In the genomic region with DNA sequence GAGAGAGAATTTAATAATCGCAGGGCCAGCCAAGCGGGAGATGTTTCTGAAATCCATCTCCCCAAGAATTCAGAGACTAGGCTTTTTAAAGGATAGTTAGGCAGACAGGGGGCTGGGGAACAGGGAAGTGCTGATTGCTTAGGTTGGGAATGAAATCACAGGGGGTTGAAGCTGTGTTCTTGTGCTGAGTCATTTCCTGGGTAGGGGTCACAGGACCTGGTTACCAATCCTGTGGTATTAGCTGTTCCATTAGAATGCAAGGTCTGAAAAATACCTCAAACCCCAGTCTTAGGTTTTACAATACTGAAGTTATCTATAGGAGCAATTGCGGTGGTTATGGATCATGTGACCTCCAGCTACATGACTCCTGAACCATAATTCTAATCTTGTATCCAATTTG, we compare ENCODE assay signal across 11 cellular contexts. TPM values are rescaled to one million over a fixed set of nuclear protein-coding genes. Genes with fewer than 3 reads are reported as not detected.
DNase-seq lines count a peak whose midpoint lies in the region; ATAC-seq, FAIRE-seq and TF ChIP-seq lines count a peak whose summit lies in the region.
"Had no signal": no experiment of that assay in that cellular context is flagged by ENCODE, and none has a peak within 500 bp of the region (broad histone marks: within the 10 kb centered on the region; RNA-seq: fewer than 3 reads in every experiment).

No MANE protein-coding gene starts in this region.

- 91% methylated on average over 3 of the region's 3 CpGs for WGBS in pancreas, 2 donors

- H3K4me1 Mint-ChIP-seq in HFFc6 (ENCODE audit: low read depth), result peaks cover 39% of the 10 kb centered on the region
- peaks cover 70% of the 10 kb centered on the region for H3K4me1 Mint-ChIP-seq in activated CD4-positive, alpha-beta memory T cell treated with anti-CD3 and anti-CD28 coated beads, Interleukin-2, amount 10 ng/mL, durations not matched to agents 7 days and 5 days

- no peaks in the 10 kb centered on the region for H3K9me3 ChIP-seq in pancreas
- H3K9me3 ChIP-seq: psoas muscle had no signal

- CTCF ChIA-PET in activated CD4-positive, alpha-beta memory T cell treated with anti-CD3 and anti-CD28 coated beads, Interleukin-2, amount 10 ng/mL, durations not matched to agents 7 days and 5 days (lab: Charles Lee), result interaction anchor here (1.2 kb wide), 1 partner anchor 163 kb away, joined by 3 read pairs; no protein-coding TSS in a partner anchor

- no peak for TF ChIP-seq CTCF in HFFc6 (IDR thresholded peaks at IDR 0.05)
- no peak for TF ChIP-seq CTCF in foreskin fibroblast (IDR thresholded peaks at IDR 0.05; ENCODE audit: low read depth, low read length)
- no peak for TF ChIP-seq CTCF in pancreas (IDR thresholded peaks at IDR 0.05)

- ATAC-seq in HG02678 (IDR thresholded peaks at IDR 0.05; ENCODE audit: unreplicated experiment), result no peak
- ATAC-seq in pancreas, result no peak
- ATAC-seq: psoas muscle had no signal

- POLR2A ChIA-PET in activated CD4-positive, alpha-beta memory T cell treated with anti-CD3 and anti-CD28 coated beads, Interleukin-2, amount 10 ng/mL, durations not matched to agents 7 days and 5 days (lab: Charles Lee), result interaction anchor here (1.0 to 1.6 kb wide), 4 partner anchors 10 to 97 kb away, joined by 3 to 6 read pairs (median 5); a partner anchor contains a TSS

- H3K4me3 Mint-ChIP-seq in HFFc6, result peak overlapping the region; percentile 9; the same call in 1 of the 2 replicates
- peak overlapping the region; percentile 52 for H3K4me3 Mint-ChIP-seq in activated CD4-positive, alpha-beta memory T cell treated with anti-CD3 and anti-CD28 coated beads, Interleukin-2, amount 10 ng/mL, durations not matched to agents 7 days and 5 days

- intact Hi-C loops in pancreas (cut with DNase I), result no loop called here

- H3K36me3 Mint-ChIP-seq in HFFc6 (ENCODE audit: low read depth), result peaks cover 12% of the 10 kb centered on the region
- peaks cover 60% of the 10 kb centered on the region for H3K36me3 Mint-ChIP-seq in activated CD4-positive, alpha-beta memory T cell treated with anti-CD3 and anti-CD28 coated beads, Interleukin-2, amount 10 ng/mL, durations not matched to agents 7 days and 5 days (ENCODE audit: low read depth)

- peak overlapping the region; percentile 63 for H3K27ac Mint-ChIP-seq in HFFc6
- peak overlapping the region; percentile 60 for H3K27ac Mint-ChIP-seq in activated CD4-positive, alpha-beta memory T cell treated with anti-CD3 and anti-CD28 coated beads, Interleukin-2, amount 10 ng/mL, durations not matched to agents 7 days and 5 days

- H3K4me3 ChIP-seq in foreskin fibroblast (ENCODE audit: low read depth in 1 of 2, low read length in 2 of 2) (no peak overlapping the region), pancreas (no peak overlapping the region)
- H3K4me3 ChIP-seq: psoas muscle had no signal

- H3K4me1 ChIP-seq in pancreas, result no peaks in the 10 kb centered on the region
- H3K4me1 ChIP-seq: psoas muscle had no signal

- no peak overlapping the region for H3K27ac ChIP-seq in pancreas
- H3K27ac ChIP-seq: psoas muscle, RWPE1 had no signal

- DNase-seq in CD1c-positive myeloid dendritic cell (ENCODE audit: extremely low spot score), result peak; percentile 20
- peak; percentile 30 for DNase-seq in HFFc6
- no peak for DNase-seq in activated CD4-positive, alpha-beta memory T cell treated with anti-CD3 and anti-CD28 coated beads, Interleukin-2, amount 10 ng/mL, durations not matched to agents 7 days and 5 days
- DNase-seq in foreskin fibroblast, result peak; percentile 73 to 77
- DNase-seq in activated CD4-positive, CD25-positive, alpha-beta regulatory T cell treated with anti-CD3 and anti-CD28 coated beads, Interleukin-2, amount 50 U/mL, for 72 hours, result no peak
- DNase-seq in GM03348 (ENCODE audit: low spot score), result no peak
- DNase-seq in pancreas, result no peak
- DNase-seq: NCI-H1417, psoas muscle had no signal

- no peak for FAIRE-seq in pancreas (lab: Jason Lieb, UNC)

- H3K27me3 Mint-ChIP-seq in HFFc6 (ENCODE audit: insufficient read depth), result no peaks in the 10 kb centered on the region
- no peaks in the 10 kb centered on the region for H3K27me3 Mint-ChIP-seq in activated CD4-positive, alpha-beta memory T cell treated with anti-CD3 and anti-CD28 coated beads, Interleukin-2, amount 10 ng/mL, durations not matched to agents 7 days and 5 days

- H3K27me3 ChIP-seq in pancreas, result peaks cover 0 to 4% (median 0%) of the 10 kb centered on the region in 4 donors

- H3K9me3 Mint-ChIP-seq in HFFc6, result peaks cover 18% of the 10 kb centered on the region
- peaks cover 15% of the 10 kb centered on the region for H3K9me3 Mint-ChIP-seq in activated CD4-positive, alpha-beta memory T cell treated with anti-CD3 and anti-CD28 coated beads, Interleukin-2, amount 10 ng/mL, durations not matched to agents 7 days and 5 days

- no peaks in the 10 kb centered on the region for H3K36me3 ChIP-seq in pancreas

RNA-seq across cellular contexts. Expression of a gene that starts 4.6 kb away (rescaled TPM):
- 1 to 10 TPM in 2 of 6 experiments, under 1 TPM in 4; 0.12 to 1.6 (median 0.69) TPM for total RNA-seq in HFFc6 (2021; fragmentation: NEBNext Ultra II Directional; extraction: Animal tissue kit (Norgen Biotek cat#: 25700))
- 100 to 1,000 TPM; 132 to 137 TPM for total RNA-seq in activated CD4-positive, alpha-beta memory T cell treated with anti-CD3 and anti-CD28 coated beads, Interleukin-2, amount 10 ng/mL, durations not matched to agents 7 days and 5 days
- 1 to 10 TPM in 1 of 6 donors, under 1 TPM in 5; 0.16 to 1.5 (median 0.34) TPM for total RNA-seq in pancreas
- polyA plus RNA-seq in pancreas, result under 1 TPM; 0.12 to 0.65 TPM

RNA-seq across cellular contexts. Expression of a gene that starts 10.3 kb away (rescaled TPM):
- 10 to 100 TPM; 11.3 to 17.3 (median 14.1) TPM for total RNA-seq in HFFc6 (2021; fragmentation: NEBNext Ultra II Directional; extraction: Animal tissue kit (Norgen Biotek cat#: 25700))
- total RNA-seq in activated CD4-positive, alpha-beta memory T cell treated with anti-CD3 and anti-CD28 coated beads, Interleukin-2, amount 10 ng/mL, durations not matched to agents 7 days and 5 days, result 100 to 1,000 TPM; 125 to 128 TPM
- 10 to 100 TPM in 1 of 6 donors, 1 to 10 TPM in 5; 4.3 to 13.7 (median 7.5) TPM for total RNA-seq in pancreas
- 1 to 10 TPM; 7.8 to 8.2 TPM for polyA plus RNA-seq in pancreas

Comparison
In these comparisons a context has a peak if more than half of its experiments do, and no peak if none do; other contexts are left out.
1. DNase-seq: peak in CD1c-positive myeloid dendritic cell (single experiment), HFFc6 (single experiment) and foreskin fibroblast (2 of 2); none in activated CD4-positive, alpha-beta memory T cell treated with anti-CD3 and anti-CD28 coated beads, Interleukin-2, amount 10 ng/mL, durations not matched to agents 7 days and 5 days (single experiment), activated CD4-positive, CD25-positive, alpha-beta regulatory T cell treated with anti-CD3 and anti-CD28 coated beads, Interleukin-2, amount 50 U/mL, for 72 hours (single experiment), GM03348 (single experiment) and pancreas (0 of 6).
2. RNA of a gene that starts 4.6 kb away (total RNA-seq): 132 to 137 TPM in activated CD4-positive, alpha-beta memory T cell treated with anti-CD3 and anti-CD28 coated beads, Interleukin-2, amount 10 ng/mL, durations not matched to agents 7 days and 5 days; 0.12 to 1.6 TPM in HFFc6 and 0.16 to 1.5 TPM in pancreas; every median in the first group is over 10 times any median in the second.
3. RNA of a gene that starts 10.3 kb away (total RNA-seq): 125 to 128 TPM in activated CD4-positive, alpha-beta memory T cell treated with anti-CD3 and anti-CD28 coated beads, Interleukin-2, amount 10 ng/mL, durations not matched to agents 7 days and 5 days; 11.3 to 17.3 TPM in HFFc6 and 4.3 to 13.7 TPM in pancreas; every median in the first group is over 4 times any median in the second.